Comparison of ENCODE assay signal across 15 cellular contexts in the genomic region with DNA sequence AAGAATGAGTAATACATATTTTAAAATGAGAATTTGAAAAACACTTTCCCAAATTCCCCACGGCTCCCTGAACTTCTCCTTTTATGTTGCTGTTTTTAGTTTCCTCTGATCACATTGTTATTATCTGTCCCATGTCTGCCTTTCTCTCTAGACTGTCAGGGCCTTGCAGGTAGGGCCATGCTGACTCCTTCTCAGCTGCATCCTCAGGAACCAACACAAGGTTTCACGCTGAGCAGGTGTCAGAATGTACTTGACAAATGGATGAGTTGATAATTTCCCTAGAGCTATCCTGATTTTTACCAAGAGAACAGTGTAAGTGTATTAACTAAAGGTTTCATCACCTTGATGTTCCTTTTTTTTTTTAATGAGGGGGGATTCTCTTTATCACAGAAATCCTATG.
DNase-seq lines count a peak whose midpoint lies in the region; ATAC-seq, FAIRE-seq and TF ChIP-seq lines count a peak whose summit lies in the region.
"Had no signal": no experiment of that assay in that cellular context is flagged by ENCODE, and none has a peak within 500 bp of the region (broad histone marks: within the 10 kb centered on the region; RNA-seq: fewer than 3 reads in every experiment).

No MANE protein-coding gene starts in this region.

- H3K36me3 ChIP-seq in liver (ENCODE audit: control insufficient read depth in 4 of 4, insufficient read depth in 3 of 4, low read depth in 1 of 4, low read length in 3 of 4) (no peaks in the 10 kb centered on the region), HepG2 (replicated peaks in 1 of 2; ENCODE audit: control insufficient read depth in 1 of 2, insufficient read depth in 2 of 2, low read length in 2 of 2) (no peaks in the 10 kb centered on the region), Karpas-422 (ENCODE audit: insufficient read depth, low read length) (peaks cover 17% of the 10 kb centered on the region; the same call in 1 of the 2 replicates)

- no peak for FAIRE-seq in HepG2 (lab: Jason Lieb, UNC)

- no peak for TF ChIP-seq POLR2A in HepG2 (IDR thresholded peaks at IDR 0.05; ENCODE audit: insufficient read depth in 1 of 2, low read depth in 2 of 2, low read length in 2 of 2)

- no peak overlapping the region for H3K4me2 ChIP-seq in HepG2 (ENCODE audit: low read depth, low read length)
- H3K4me2 ChIP-seq in Karpas-422 (ENCODE audit: low read depth, low read length, poor library complexity, severe bottlenecking) = peak overlapping the region; percentile 89

- no peaks in the 10 kb centered on the region for H3K9me3 Mint-ChIP-seq in central memory CD8-positive, alpha-beta T cell
- no peaks in the 10 kb centered on the region for H3K9me3 Mint-ChIP-seq in type B pancreatic cell

- no TSS peak for BruUV-seq in HepG2 (replicated peaks; lab: Mats Ljungman, UMichigan)

- H3K4me1 ChIP-seq in liver (ENCODE audit: control insufficient read depth in 4 of 4, insufficient read depth in 4 of 4, low read length in 3 of 4) (peaks cover 5 to 63% (median 48%) of the 10 kb centered on the region in 4 donors), HepG2 (ENCODE audit: insufficient read depth, low read length) (peaks cover 41% of the 10 kb centered on the region), Karpas-422 (ENCODE audit: low read length) (peaks cover 72% of the 10 kb centered on the region)

- no peaks in the 10 kb centered on the region for H3K9me3 ChIP-seq in liver (ENCODE audit: control insufficient read depth in 4 of 4, low read length in 3 of 4)
- H3K9me3 ChIP-seq in HepG2 (ENCODE audit: low read length) = no peaks in the 10 kb centered on the region
- H3K9me3 ChIP-seq in Karpas-422 (ENCODE audit: low read length) = no peaks in the 10 kb centered on the region
- H3K9me3 ChIP-seq: spleen had no signal

- H3K4me3 Mint-ChIP-seq in central memory CD8-positive, alpha-beta T cell = peak overlapping the region; percentile 23
- H3K4me3 Mint-ChIP-seq in type B pancreatic cell = peak overlapping the region; percentile 21

- POLR2A ChIA-PET in HepG2 (lab: Yijun Ruan, JAX) = no interaction called here

- TF ChIP-seq RAD21 in liver (IDR thresholded peaks at IDR 0.05) (no peak), HepG2 (CRISPR knock-in tag; IDR thresholded peaks at IDR 0.05) (no peak)

- H4K20me1 ChIP-seq in HepG2 (ENCODE audit: insufficient read depth, low read length) = no peaks in the 10 kb centered on the region
- H4K20me1 ChIP-seq in Karpas-422 (ENCODE audit: insufficient read depth, low read depth, low read length) = no peaks in the 10 kb centered on the region

- H3K36me3 Mint-ChIP-seq in central memory CD8-positive, alpha-beta T cell (ENCODE audit: insufficient read depth) = peaks cover 21% of the 10 kb centered on the region
- H3K36me3 Mint-ChIP-seq in type B pancreatic cell = no peaks in the 10 kb centered on the region

- in situ Hi-C loops in HepG2 (cut with HindIII; ENCODE audit: extremely low pct_ligation_motif_present, low pct_unique_long_range_greater_than_20kb) = loop anchor here (25.0 kb wide), 1 partner anchor 688 kb away; a partner anchor contains a TSS

- H3K9ac ChIP-seq in liver (ENCODE audit: low read depth in 1 of 2, low read length in 2 of 2) (peak overlapping the region in 1 of 2 donors; percentile 16), HepG2 (ENCODE audit: insufficient read depth, low read depth, low read length) (no peak overlapping the region), Karpas-422 (ENCODE audit: low read length) (peak overlapping the region; percentile 78)
- H3K9ac ChIP-seq: SK-N-SH had no signal

- H3K27me3 ChIP-seq in liver (ENCODE audit: control insufficient read depth in 4 of 4, insufficient read depth in 4 of 4, low read length in 3 of 4) = no peaks in the 10 kb centered on the region
- no peaks in the 10 kb centered on the region; a peak in 1 of 5 replicates for H3K27me3 ChIP-seq in HepG2 (ENCODE audit: control insufficient read depth in 1 of 2, insufficient read depth in 2 of 2, low read length in 2 of 2)
- H3K27me3 ChIP-seq in Karpas-422 (ENCODE audit: low read length) = no peaks in the 10 kb centered on the region
- H3K27me3 ChIP-seq: spleen had no signal

- TF ChIP-seq CTCF in liver (IDR thresholded peaks at IDR 0.05; ENCODE audit: low read depth, low read length, missing input control) (no peak), HepG2 (CRISPR knock-in tag; IDR thresholded peaks at IDR 0.05) (no peak), type B pancreatic cell (conservative IDR thresholded peaks at IDR 0.05) (no peak)

- WGBS in liver = 45% methylated on average over 2 of the region's 2 CpGs
- 93% methylated on average over 2 of the region's 2 CpGs for WGBS in HepG2 (ENCODE audit: low lambda C conversion rate)

- H2AFZ ChIP-seq in HepG2 (ENCODE audit: low read length) (no peak overlapping the region), Karpas-422 (ENCODE audit: low read length) (no peak overlapping the region)

- no peak for ATAC-seq in HepG2
- no peak for ATAC-seq in central memory CD8-positive, alpha-beta T cell (replicated peaks; ENCODE audit: extremely low read depth, poor library complexity, severe bottlenecking)
- no peak for ATAC-seq in GM21576 (IDR thresholded peaks at IDR 0.05; ENCODE audit: unreplicated experiment)

- H3K27ac ChIP-seq in liver (ENCODE audit: low read depth in 1 of 2, low read length in 2 of 2) (peak overlapping the region in 1 of 2 donors; percentile 42), HepG2 (ENCODE audit: extremely low read length, insufficient read depth, low read length) (no peak overlapping the region), Karpas-422 (ENCODE audit: low read length) (peak overlapping the region; percentile 99)

- TF ChIP-seq EP300 in HepG2 (IDR thresholded peaks at IDR 0.05; ENCODE audit: low read depth in 2 of 2, low read length in 2 of 2) (no peak), HepG2 (CRISPR knock-in tag; IDR thresholded peaks at IDR 0.05; ENCODE audit: borderline replicate concordance) (no peak)

- H3K27me3 Mint-ChIP-seq in central memory CD8-positive, alpha-beta T cell = no peaks in the 10 kb centered on the region
- no peaks in the 10 kb centered on the region for H3K27me3 Mint-ChIP-seq in type B pancreatic cell

- peak overlapping the region in 2 of 3 donors; percentile 15 to 39 for H3K4me3 ChIP-seq in liver (ENCODE audit: low read depth in 1 of 3, low read length in 3 of 3)
- H3K4me3 ChIP-seq in HepG2 (replicated peaks in 1 of 3; ENCODE audit: insufficient read depth in 1 of 3, low read depth in 2 of 3, low read length in 3 of 3) = no peak overlapping the region
- H3K4me3 ChIP-seq in Karpas-422 (ENCODE audit: low read length) = peak overlapping the region; percentile 85
- H3K4me3 ChIP-seq: spleen had no signal

- H3K9me2 ChIP-seq in Karpas-422 (replicated peaks; ENCODE audit: insufficient read depth, low read length) = no peaks in the 10 kb centered on the region
- H3K9me2 ChIP-seq: SK-N-SH had no signal

- CTCF ChIA-PET in HepG2 (lab: Yijun Ruan, JAX; ENCODE audit: low intra/inter-chr PET ratio, low total read pairs) = no interaction called here

- H3K4me1 Mint-ChIP-seq in central memory CD8-positive, alpha-beta T cell = peaks cover 43% of the 10 kb centered on the region
- peaks cover 21% of the 10 kb centered on the region for H3K4me1 Mint-ChIP-seq in type B pancreatic cell (ENCODE audit: unreplicated experiment)

- DNase-seq in HepG2 (ENCODE audit: low spot score) (no peak), Karpas-422 (peak; percentile 85), type B pancreatic cell (ENCODE audit: extremely low spot score, unreplicated experiment) (no peak), NCI-H69 (lab: John Stamatoyannopoulos, UW) (no peak), globus pallidus (ENCODE audit: low spot score) (no peak)
- DNase-seq in central memory CD8-positive, alpha-beta T cell (ENCODE audit: low spot score in 2 of 2) = no peak
- DNase-seq: activated naive CD4-positive, alpha-beta T cell treated with anti-CD3 and anti-CD28 coated beads, Interleukin-2, amount 50 U/mL, for 16 hours; central memory CD4-positive, alpha-beta T cell; MV-4-11; OCI-M1; posterior cingulate gyrus; SK-N-SH; spleen had no signal

- intact Hi-C loops in HepG2 (cut with micrococcal nuclease; ENCODE audit: unreplicated experiment) = no loop called here

- H3K79me2 ChIP-seq in HepG2 (ENCODE audit: insufficient read depth, low read length) = no peaks in the 10 kb centered on the region
- peaks cover 48% of the 10 kb centered on the region for H3K79me2 ChIP-seq in Karpas-422 (ENCODE audit: low read length)

- peak overlapping the region; percentile 6 for H3K27ac Mint-ChIP-seq in central memory CD8-positive, alpha-beta T cell (ENCODE audit: low read depth)
- no peak overlapping the region for H3K27ac Mint-ChIP-seq in type B pancreatic cell

TF ChIP-seq in liver, 16 proteins besides CTCF, POLR2A, EP300 and RAD21 (continues in another document):
- no peak for TF ChIP-seq SP1 (IDR thresholded peaks at IDR 0.05)
- TF ChIP-seq, protein P1, sequence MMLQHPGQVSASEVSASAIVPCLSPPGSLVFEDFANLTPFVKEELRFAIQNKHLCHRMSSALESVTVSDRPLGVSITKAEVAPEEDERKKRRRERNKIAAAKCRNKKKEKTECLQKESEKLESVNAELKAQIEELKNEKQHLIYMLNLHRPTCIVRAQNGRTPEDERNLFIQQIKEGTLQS (IDR thresholded peaks at IDR 0.05) = no peak
- no peak for TF ChIP-seq RXRA (IDR thresholded peaks at IDR 0.05)
- TF ChIP-seq HNF4G (IDR thresholded peaks at IDR 0.05) = no peak
- no peak for TF ChIP-seq FOXA2 (IDR thresholded peaks at IDR 0.05)
- TF ChIP-seq, protein P2, sequence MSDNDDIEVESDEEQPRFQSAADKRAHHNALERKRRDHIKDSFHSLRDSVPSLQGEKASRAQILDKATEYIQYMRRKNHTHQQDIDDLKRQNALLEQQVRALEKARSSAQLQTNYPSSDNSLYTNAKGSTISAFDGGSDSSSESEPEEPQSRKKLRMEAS (IDR thresholded peaks at IDR 0.05) = no peak
- TF ChIP-seq HNF4A (conservative IDR thresholded peaks at IDR 0.05) = no peak
- TF ChIP-seq TAF1 (conservative IDR thresholded peaks at IDR 0.05) = no peak
- TF ChIP-seq GABPA (IDR thresholded peaks at IDR 0.05 in 1 of 2, conservative IDR thresholded peaks at IDR 0.05 in 1 of 2) = no peak

TF ChIP-seq in HepG2, 621 proteins besides CTCF, POLR2A, EP300 and RAD21 (continues in another document):
- TF ChIP-seq, protein P3, sequence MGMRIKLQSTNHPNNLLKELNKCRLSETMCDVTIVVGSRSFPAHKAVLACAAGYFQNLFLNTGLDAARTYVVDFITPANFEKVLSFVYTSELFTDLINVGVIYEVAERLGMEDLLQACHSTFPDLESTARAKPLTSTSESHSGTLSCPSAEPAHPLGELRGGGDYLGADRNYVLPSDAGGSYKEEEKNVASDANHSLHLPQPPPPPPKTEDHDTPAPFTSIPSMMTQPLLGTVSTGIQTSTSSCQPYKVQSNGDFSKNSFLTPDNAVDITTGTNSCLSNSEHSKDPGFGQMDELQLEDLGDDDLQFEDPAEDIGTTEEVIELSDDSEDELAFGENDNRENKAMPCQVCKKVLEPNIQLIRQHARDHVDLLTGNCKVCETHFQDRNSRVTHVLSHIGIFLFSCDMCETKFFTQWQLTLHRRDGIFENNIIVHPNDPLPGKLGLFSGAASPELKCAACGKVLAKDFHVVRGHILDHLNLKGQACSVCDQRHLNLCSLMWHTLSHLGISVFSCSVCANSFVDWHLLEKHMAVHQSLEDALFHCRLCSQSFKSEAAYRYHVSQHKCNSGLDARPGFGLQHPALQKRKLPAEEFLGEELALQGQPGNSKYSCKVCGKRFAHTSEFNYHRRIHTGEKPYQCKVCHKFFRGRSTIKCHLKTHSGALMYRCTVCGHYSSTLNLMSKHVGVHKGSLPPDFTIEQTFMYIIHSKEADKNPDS (CRISPR knock-in tag; IDR thresholded peaks at IDR 0.05) = no peak

Comparison
In these comparisons a context has a peak if more than half of its experiments do, and no peak if none do; other contexts are left out.
1. H3K4me3 ChIP-seq: peak in liver (2 of 3) and Karpas-422 (single experiment); none in HepG2 (0 of 3).